ENCODE assay signal across 1 cellular context in the genomic region with DNA sequence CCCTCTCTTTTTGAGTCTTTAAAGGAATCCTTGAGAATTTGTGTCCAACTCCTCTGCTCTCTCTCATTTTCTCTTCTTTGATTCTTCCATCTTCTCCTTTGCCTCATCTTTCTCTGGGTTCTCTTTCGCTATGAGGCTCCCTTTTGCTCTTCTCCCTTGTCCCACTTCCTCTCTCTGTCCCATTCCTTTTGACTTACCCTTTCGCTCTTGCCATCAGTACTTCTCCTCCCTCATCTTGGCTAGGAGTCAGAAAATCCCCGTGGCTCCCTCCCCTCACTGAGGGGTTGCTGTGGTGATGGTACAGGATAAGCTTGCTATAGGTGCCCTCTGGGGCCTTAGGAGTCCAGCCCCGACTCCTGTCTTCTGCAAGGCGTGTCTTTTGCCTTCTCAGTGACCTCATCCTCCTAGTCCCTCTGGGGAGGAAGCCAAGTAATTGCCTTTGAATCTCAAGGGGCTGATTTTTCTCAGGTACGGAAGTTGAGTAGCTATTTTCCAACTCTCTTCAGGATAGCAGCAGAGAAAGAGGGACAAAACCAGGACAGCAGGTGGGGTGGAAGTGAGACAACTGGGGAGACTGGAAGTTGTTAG.
TF ChIP-seq lines count a peak whose summit lies in the region.

No MANE protein-coding gene starts in this region.

TF ChIP-seq in HepG2, 621 proteins besides CTCF, POLR2A, EP300 and RAD21:
- TF ChIP-seq, protein P1, sequence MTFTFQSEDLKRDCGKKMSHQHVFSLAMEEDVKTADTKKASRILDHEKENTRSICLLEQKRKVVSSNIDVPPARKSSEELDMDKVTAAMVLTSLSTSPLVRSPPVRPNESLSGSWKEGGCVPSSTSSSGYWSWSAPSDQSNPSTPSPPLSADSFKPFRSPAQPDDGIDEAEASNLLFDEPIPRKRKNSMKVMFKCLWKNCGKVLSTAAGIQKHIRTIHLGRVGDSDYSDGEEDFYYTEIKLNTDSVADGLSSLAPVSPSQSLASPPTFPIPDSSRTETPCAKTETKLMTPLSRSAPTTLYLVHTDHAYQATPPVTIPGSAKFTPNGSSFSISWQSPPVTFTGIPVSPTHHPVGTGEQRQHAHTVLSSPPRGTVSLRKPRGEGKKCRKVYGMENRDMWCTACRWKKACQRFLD (CRISPR knock-in tag; IDR thresholded peaks at IDR 0.05; ENCODE audit: borderline replicate concordance): no peak
- TF ChIP-seq ZNF484 (CRISPR knock-in tag; IDR thresholded peaks at IDR 0.05; ENCODE audit: borderline replicate concordance, low read depth) (no peak), ATM (IDR thresholded peaks at IDR 0.05; ENCODE audit: borderline replicate concordance) (no peak), BHLHE40 (IDR thresholded peaks at IDR 0.05; ENCODE audit: low read length) (no peak), TGIF2 (CRISPR knock-in tag; IDR thresholded peaks at IDR 0.05) (no peak), ZFYVE20 (CRISPR knock-in tag; IDR thresholded peaks at IDR 0.05; ENCODE audit: borderline replicate concordance, low read depth) (no peak), ZNF160 (CRISPR knock-in tag; IDR thresholded peaks at IDR 0.05) (no peak), ZNF75D (CRISPR knock-in tag; IDR thresholded peaks at IDR 0.05; ENCODE audit: borderline replicate concordance) (no peak), ZNF556 (CRISPR knock-in tag; IDR thresholded peaks at IDR 0.05; ENCODE audit: borderline replicate concordance) (no peak), CEBPG (CRISPR knock-in tag; IDR thresholded peaks at IDR 0.05) (no peak), FOXA1 (IDR thresholded peaks at IDR 0.05) (no peak), FOXA1 (CRISPR knock-in tag; IDR thresholded peaks at IDR 0.05) (no peak)
- TF ChIP-seq, protein P2, sequence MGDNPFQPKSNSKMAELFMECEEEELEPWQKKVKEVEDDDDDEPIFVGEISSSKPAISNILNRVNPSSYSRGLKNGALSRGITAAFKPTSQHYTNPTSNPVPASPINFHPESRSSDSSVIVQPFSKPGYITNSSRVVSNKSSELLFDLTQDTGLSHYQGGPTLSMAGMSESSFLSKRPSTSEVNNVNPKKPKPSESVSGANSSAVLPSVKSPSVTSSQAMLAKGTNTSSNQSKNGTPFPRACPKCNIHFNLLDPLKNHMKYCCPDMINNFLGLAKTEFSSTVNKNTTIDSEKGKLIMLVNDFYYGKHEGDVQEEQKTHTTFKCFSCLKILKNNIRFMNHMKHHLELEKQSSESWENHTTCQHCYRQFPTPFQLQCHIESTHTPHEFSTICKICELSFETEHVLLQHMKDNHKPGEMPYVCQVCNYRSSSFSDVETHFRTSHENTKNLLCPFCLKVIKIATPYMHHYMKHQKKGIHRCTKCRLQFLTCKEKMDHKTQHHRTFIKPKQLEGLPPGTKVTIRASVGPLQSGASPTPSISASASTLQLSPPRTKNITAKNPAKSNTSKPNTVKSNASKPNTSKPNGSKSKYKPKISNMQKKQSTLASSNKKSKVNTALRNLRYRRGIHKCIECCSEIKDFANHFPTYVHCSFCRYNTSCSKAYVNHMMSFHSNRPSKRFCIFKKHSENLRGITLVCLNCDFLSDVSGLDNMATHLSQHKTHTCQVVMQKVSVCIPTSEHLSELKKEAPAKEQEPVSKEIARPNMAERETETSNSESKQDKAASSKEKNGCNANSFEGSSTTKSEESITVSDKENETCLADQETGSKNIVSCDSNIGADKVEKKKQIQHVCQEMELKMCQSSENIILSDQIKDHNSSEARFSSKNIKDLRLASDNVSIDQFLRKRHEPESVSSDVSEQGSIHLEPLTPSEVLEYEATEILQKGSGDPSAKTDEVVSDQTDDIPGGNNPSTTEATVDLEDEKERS (CRISPR knock-in tag; IDR thresholded peaks at IDR 0.05): no peak
- TF ChIP-seq, protein P3, sequence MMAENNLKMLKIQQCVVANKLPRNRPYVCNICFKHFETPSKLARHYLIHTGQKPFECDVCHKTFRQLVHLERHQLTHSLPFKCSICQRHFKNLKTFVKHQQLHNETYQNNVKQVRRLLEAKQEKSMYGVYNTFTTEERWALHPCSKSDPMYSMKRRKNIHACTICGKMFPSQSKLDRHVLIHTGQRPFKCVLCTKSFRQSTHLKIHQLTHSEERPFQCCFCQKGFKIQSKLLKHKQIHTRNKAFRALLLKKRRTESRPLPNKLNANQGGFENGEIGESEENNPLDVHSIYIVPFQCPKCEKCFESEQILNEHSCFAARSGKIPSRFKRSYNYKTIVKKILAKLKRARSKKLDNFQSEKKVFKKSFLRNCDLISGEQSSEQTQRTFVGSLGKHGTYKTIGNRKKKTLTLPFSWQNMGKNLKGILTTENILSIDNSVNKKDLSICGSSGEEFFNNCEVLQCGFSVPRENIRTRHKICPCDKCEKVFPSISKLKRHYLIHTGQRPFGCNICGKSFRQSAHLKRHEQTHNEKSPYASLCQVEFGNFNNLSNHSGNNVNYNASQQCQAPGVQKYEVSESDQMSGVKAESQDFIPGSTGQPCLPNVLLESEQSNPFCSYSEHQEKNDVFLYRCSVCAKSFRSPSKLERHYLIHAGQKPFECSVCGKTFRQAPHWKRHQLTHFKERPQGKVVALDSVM (CRISPR knock-in tag; IDR thresholded peaks at IDR 0.05): no peak
- TF ChIP-seq, protein P4, sequence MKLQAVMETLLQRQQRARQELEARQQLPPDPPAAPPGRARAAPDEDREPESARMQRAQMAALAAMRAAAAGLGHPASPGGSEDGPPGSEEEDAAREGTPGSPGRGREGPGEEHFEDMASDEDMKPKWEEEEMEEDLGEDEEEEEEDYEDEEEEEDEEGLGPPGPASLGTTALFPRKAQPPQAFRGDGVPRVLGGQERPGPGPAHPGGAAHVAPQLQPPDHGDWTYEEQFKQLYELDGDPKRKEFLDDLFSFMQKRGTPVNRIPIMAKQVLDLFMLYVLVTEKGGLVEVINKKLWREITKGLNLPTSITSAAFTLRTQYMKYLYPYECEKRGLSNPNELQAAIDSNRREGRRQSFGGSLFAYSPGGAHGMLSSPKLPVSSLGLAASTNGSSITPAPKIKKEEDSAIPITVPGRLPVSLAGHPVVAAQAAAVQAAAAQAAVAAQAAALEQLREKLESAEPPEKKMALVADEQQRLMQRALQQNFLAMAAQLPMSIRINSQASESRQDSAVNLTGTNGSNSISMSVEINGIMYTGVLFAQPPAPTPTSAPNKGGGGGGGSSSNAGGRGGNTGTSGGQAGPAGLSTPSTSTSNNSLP (IDR thresholded peaks at IDR 0.05; ENCODE audit: low read depth, low read length): no peak
